In the genomic region with DNA sequence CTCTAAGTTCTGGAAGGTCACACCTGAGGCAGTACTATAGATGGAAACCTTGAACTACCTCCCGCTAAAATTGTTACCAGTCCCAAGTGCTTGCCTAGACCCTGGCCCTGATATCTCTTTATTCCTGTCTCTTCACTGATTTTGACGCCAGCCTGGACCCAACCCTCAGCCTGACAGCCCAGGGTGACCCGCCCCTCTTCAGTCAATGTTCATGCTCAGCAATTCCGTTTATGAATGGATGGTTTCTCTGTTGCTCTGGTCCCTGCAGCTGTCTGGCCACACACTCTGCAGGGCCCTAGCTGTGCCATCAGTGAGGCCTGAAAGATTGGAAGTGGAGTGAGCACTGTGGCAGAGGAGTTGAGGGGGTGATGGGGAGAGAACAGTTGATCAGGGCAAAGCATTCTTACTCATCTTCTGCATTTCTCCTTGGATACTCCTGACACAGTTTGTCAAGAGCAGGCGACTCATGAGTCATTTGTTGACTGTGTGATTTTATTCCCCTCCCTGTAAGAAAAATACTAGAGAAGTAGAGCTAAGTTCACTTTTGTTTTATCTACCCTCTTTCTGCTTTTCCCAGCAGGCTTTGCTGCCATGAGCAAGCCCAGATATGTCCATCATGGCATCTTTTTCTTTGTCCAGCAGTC, we compare ENCODE assay signal across 1 cellular context.
A peak's percentile ranks its signal among the peaks of the same experiment; 100 is the strongest.
TF ChIP-seq lines count a peak whose summit lies in the region.

No MANE protein-coding gene starts in this region.

TF ChIP-seq in HepG2, 621 proteins besides CTCF, POLR2A, EP300 and RAD21 (continued from another document and continues in another):
- TF ChIP-seq AKNA (CRISPR knock-in tag; IDR thresholded peaks at IDR 0.05; ENCODE audit: borderline replicate concordance) (no peak), PHF21A (CRISPR knock-in tag; IDR thresholded peaks at IDR 0.05) (no peak), ZNF572 (CRISPR knock-in tag; IDR thresholded peaks at IDR 0.05) (no peak), ZFP91 (CRISPR knock-in tag; IDR thresholded peaks at IDR 0.05; ENCODE audit: borderline replicate concordance) (no peak), DNMT3B (CRISPR knock-in tag; conservative IDR thresholded peaks at IDR 0.05) (no peak), ZNF615 (CRISPR knock-in tag; IDR thresholded peaks at IDR 0.05; ENCODE audit: borderline replicate concordance) (no peak), ZNF792 (CRISPR knock-in tag; IDR thresholded peaks at IDR 0.05) (no peak), HNF4A (CRISPR knock-in tag; IDR thresholded peaks at IDR 0.05) (no peak), CBFB (CRISPR knock-in tag; IDR thresholded peaks at IDR 0.05) (no peak), MAFF (IDR thresholded peaks at IDR 0.05; ENCODE audit: low read depth, low read length) (0 out of 2 replicates have a peak, but pooled peaks have one; percentile 19), ZNF275 (CRISPR knock-in tag; IDR thresholded peaks at IDR 0.05; ENCODE audit: borderline replicate concordance) (no peak), NFIC (IDR thresholded peaks at IDR 0.05; ENCODE audit: low read length) (no peak), ZNF260 (CRISPR knock-in tag; IDR thresholded peaks at IDR 0.05; ENCODE audit: borderline replicate concordance, low read depth) (no peak), SP1 (IDR thresholded peaks at IDR 0.05) (no peak), SP1 (CRISPR knock-in tag; IDR thresholded peaks at IDR 0.05) (no peak), KLF13 (CRISPR knock-in tag; IDR thresholded peaks at IDR 0.05) (no peak), ZNF124 (CRISPR knock-in tag; IDR thresholded peaks at IDR 0.05) (no peak), MIER3 (CRISPR knock-in tag; IDR thresholded peaks at IDR 0.05; ENCODE audit: borderline replicate concordance) (no peak), RXRB (CRISPR knock-in tag; IDR thresholded peaks at IDR 0.05; ENCODE audit: borderline replicate concordance) (peak; percentile 66; the same call in 1 of the 2 replicates), SATB2 (CRISPR knock-in tag; IDR thresholded peaks at IDR 0.05) (no peak), HOXA3 (CRISPR knock-in tag; IDR thresholded peaks at IDR 0.05) (no peak), IKZF4 (CRISPR knock-in tag; IDR thresholded peaks at IDR 0.05; ENCODE audit: borderline replicate concordance, low read depth, not compliant biosample characterization) (no peak), KLF9 (CRISPR knock-in tag; IDR thresholded peaks at IDR 0.05; ENCODE audit: low read depth) (no peak), ZBTB40 (IDR thresholded peaks at IDR 0.05) (no peak), ZBTB40 (CRISPR knock-in tag; IDR thresholded peaks at IDR 0.05) (no peak), FOXA3 (CRISPR knock-in tag; IDR thresholded peaks at IDR 0.05) (peak; percentile 46; the same call in 1 of the 2 replicates), ZNF20 (CRISPR knock-in tag; IDR thresholded peaks at IDR 0.05) (no peak)
- TF ChIP-seq, protein P1, sequence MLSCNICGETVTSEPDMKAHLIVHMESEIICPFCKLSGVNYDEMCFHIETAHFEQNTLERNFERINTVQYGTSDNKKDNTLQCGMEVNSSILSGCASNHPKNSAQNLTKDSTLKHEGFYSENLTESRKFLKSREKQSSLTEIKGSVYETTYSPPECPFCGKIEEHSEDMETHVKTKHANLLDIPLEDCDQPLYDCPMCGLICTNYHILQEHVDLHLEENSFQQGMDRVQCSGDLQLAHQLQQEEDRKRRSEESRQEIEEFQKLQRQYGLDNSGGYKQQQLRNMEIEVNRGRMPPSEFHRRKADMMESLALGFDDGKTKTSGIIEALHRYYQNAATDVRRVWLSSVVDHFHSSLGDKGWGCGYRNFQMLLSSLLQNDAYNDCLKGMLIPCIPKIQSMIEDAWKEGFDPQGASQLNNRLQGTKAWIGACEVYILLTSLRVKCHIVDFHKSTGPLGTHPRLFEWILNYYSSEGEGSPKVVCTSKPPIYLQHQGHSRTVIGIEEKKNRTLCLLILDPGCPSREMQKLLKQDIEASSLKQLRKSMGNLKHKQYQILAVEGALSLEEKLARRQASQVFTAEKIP (CRISPR knock-in tag; IDR thresholded peaks at IDR 0.05; ENCODE audit: borderline replicate concordance) = no peak
- TF ChIP-seq, protein P2, sequence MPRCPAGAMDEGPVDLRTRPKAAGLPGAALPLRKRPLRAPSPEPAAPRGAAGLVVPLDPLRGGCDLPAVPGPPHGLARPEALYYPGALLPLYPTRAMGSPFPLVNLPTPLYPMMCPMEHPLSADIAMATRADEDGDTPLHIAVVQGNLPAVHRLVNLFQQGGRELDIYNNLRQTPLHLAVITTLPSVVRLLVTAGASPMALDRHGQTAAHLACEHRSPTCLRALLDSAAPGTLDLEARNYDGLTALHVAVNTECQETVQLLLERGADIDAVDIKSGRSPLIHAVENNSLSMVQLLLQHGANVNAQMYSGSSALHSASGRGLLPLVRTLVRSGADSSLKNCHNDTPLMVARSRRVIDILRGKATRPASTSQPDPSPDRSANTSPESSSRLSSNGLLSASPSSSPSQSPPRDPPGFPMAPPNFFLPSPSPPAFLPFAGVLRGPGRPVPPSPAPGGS (CRISPR knock-in tag; IDR thresholded peaks at IDR 0.05) = no peak
